ENCODE assay signal across 8 cellular contexts in genomic region chr5:88680253-88681132, GRCh38.
A peak's percentile ranks its signal among the peaks of the same experiment; 100 is the strongest.
DNase-seq lines count a peak whose midpoint lies in the region; ATAC-seq, FAIRE-seq and TF ChIP-seq lines count a peak whose summit lies in the region.

No MANE protein-coding gene starts in this region.

- H3K36me3 ChIP-seq in SJSA1 = no peaks in the 10 kb centered on the region; the same call in 1 of the 2 replicates
- no peaks in the 10 kb centered on the region for H3K36me3 ChIP-seq in pancreas
- no peaks in the 10 kb centered on the region for H3K36me3 ChIP-seq in tibial artery

- intact Hi-C loops in pancreas (cut with DNase I) = loop anchor here in 1 of 3 donors (10.0 kb wide), 1 partner anchor 906 kb away; no protein-coding TSS in a partner anchor
- intact Hi-C loops in tibial artery (cut with DNase I; ENCODE audit: low total_unique reads) = loop anchor here (5.0 kb wide), 2 partner anchors 538 to 898 kb away; no protein-coding TSS in a partner anchor

- FAIRE-seq in pancreas (lab: Jason Lieb, UNC) = no peak

- peak; percentile 89 for DNase-seq in D341Med (ENCODE audit: low spot score)
- peak; percentile 59 for DNase-seq in HT1080 (ENCODE audit: low read depth)
- DNase-seq in SJSA1 (ENCODE audit: low read depth in 1 of 2, low spot score in 2 of 2) = peak; percentile 74 to 76
- DNase-seq in activated gamma-delta T cell treated with Interleukin-2 at 50 U/mL for 16 hours = peak; percentile 74
- DNase-seq in glutamatergic neuron = peak; percentile 92
- DNase-seq in pancreas = peak; percentile 49 to 97 (median 74)
- no peak for DNase-seq in tibial artery

- TF ChIP-seq CTCF in glutamatergic neuron (IDR thresholded peaks at IDR 0.05; ENCODE audit: partially characterized antibody, unreplicated experiment) (peak; percentile 99), pancreas (IDR thresholded peaks at IDR 0.05) (peak; percentile 95 to 99 (median 96)), tibial artery (IDR thresholded peaks at IDR 0.05) (peak; percentile 77 to 93)

- H3K4me3 Mint-ChIP-seq in glutamatergic neuron (ENCODE audit: unreplicated experiment) = peak overlapping the region; percentile 72

- peaks cover 6% of the 10 kb centered on the region for H3K36me3 Mint-ChIP-seq in glutamatergic neuron (ENCODE audit: unreplicated experiment)

- peaks cover 2% of the 10 kb centered on the region for H3K4me1 ChIP-seq in SJSA1 (replicated peaks)
- peaks cover 0 to under 1% (median 0%) of the 10 kb centered on the region in 3 donors for H3K4me1 ChIP-seq in pancreas
- H3K4me1 ChIP-seq in tibial artery = peaks cover 0 to 36% (median 28%) of the 10 kb centered on the region in 4 donors

- 4 to 5% methylated on average over 53 to 61 of the region's 61 CpGs for WGBS in pancreas, 2 donors

- H3K27ac Mint-ChIP-seq in glutamatergic neuron (ENCODE audit: unreplicated experiment) = no peak overlapping the region

- H3K27me3 ChIP-seq in SJSA1 (replicated peaks) (no peaks in the 10 kb centered on the region), pancreas (peaks cover 8 to 80% (median 35%) of the 10 kb centered on the region in 4 donors), tibial artery (peaks cover 10 to 98% of the 10 kb centered on the region in 2 donors)

- H3K9me3 ChIP-seq in SJSA1 (replicated peaks) = no peaks in the 10 kb centered on the region
- H3K9me3 ChIP-seq in pancreas = no peaks in the 10 kb centered on the region
- no peaks in the 10 kb centered on the region for H3K9me3 ChIP-seq in tibial artery

- peaks cover 31% of the 10 kb centered on the region for H3K4me1 Mint-ChIP-seq in glutamatergic neuron (ENCODE audit: low read depth, unreplicated experiment)

- ATAC-seq in GM21381 (IDR thresholded peaks at IDR 0.05; ENCODE audit: unreplicated experiment) (peak; percentile 72), pancreas (peak; percentile 93 to 97 (median 94))

- peak overlapping the region; percentile 47 for H3K27ac ChIP-seq in SJSA1
- H3K27ac ChIP-seq in pancreas = no peak overlapping the region
- H3K27ac ChIP-seq in tibial artery = no peak overlapping the region

- H3K9me3 Mint-ChIP-seq in glutamatergic neuron (ENCODE audit: unreplicated experiment) = peaks cover 38% of the 10 kb centered on the region

- H3K27me3 Mint-ChIP-seq in glutamatergic neuron (ENCODE audit: unreplicated experiment) = peaks cover 36% of the 10 kb centered on the region

- H3K4me3 ChIP-seq in SJSA1 = peak overlapping the region; percentile 51
- H3K4me3 ChIP-seq in pancreas = peak overlapping the region in 2 of 4 donors; percentile 35 to 42
- peak overlapping the region; percentile 21 to 36 for H3K4me3 ChIP-seq in tibial artery

Comparison
In these comparisons a context has a peak if more than half of its experiments do, and no peak if none do; other contexts are left out.
1. DNase-seq: peak in D341Med (single experiment), HT1080 (single experiment), SJSA1 (2 of 2), activated gamma-delta T cell treated with Interleukin-2 at 50 U/mL for 16 hours (single experiment), glutamatergic neuron (single experiment) and pancreas (6 of 6); none in tibial artery (0 of 2).
2. Peak in every context shown above with its lines, with median percentiles within 50 percentile points of each other: CTCF ChIP-seq.